ENCODE assay signal across 8 cellular contexts in the genomic region with DNA sequence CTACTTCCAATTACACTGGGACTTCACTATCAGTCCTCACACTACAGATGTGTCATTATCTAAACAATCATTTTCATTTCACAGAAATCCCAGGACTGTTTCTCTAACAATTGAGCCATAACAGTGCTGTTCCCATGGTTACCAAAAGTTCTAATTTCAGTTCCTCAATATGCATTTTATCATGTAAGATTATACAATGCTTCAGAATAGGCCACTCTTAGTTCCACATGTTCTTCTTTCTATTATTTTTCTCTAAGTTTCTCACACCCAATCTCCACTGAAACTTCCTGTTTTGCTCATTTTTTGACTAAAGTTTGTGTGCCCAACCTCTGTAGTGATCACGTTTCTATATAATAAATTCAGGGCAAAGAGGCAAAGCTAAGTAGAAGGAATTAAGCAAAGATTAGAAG.
DNase-seq lines count a peak whose midpoint lies in the region; ATAC-seq and TF ChIP-seq lines count a peak whose summit lies in the region.

No MANE protein-coding gene starts in this region.

- DNase-seq in NOMO-1 treated with DMSO at 0.1 percent for 48 hours (lab: John Stamatoyannopoulos, UW; ENCODE audit: unreplicated experiment) (peak; percentile 97), left cardiac atrium (no peak), NCI-H510A (lab: John Stamatoyannopoulos, UW) (no peak), cerebellar cortex (ENCODE audit: low spot score) (no peak), A172 (ENCODE audit: low spot score) (no peak)
- DNase-seq in activated T-cell treated with anti-CD3 and anti-CD28 coated beads, Interleukin-2, amount 50 U/mL, for 1 hour, result no peak

- no peak for TF ChIP-seq POLR2A in GM18505 (IDR thresholded peaks at IDR 0.05; ENCODE audit: borderline replicate concordance, extremely low read depth, insufficient read depth, insufficient read length)

- intact Hi-C loops in left cardiac atrium (cut with DNase I), result loop anchor here in 1 of 2 donors (10.0 kb wide), 1 partner anchor 178 kb away; no protein-coding TSS in a partner anchor

- ATAC-seq in GM18505 (IDR thresholded peaks at IDR 0.05; ENCODE audit: unreplicated experiment) (peak; percentile 98), HG02571 (IDR thresholded peaks at IDR 0.05; ENCODE audit: unreplicated experiment) (peak; percentile 78), left cardiac atrium (peak; percentile 17 to 53)

Comparison
In these comparisons a context has a peak if more than half of its experiments do, and no peak if none do; other contexts are left out.
1. ATAC-seq: peak in every context shown above with its lines; median percentile 98 in GM18505; 78 in HG02571; 35 in left cardiac atrium.